Comparison of ENCODE assay signal across 8 cellular contexts in genomic region chr19:3029070-3029923, GRCh38. TPM values are rescaled to one million over a fixed set of nuclear protein-coding genes. Genes with fewer than 3 reads are reported as not detected.
A peak's percentile ranks its signal among the peaks of the same experiment; 100 is the strongest.
DNase-seq lines count a peak whose midpoint lies in the region; ATAC-seq, FAIRE-seq and TF ChIP-seq lines count a peak whose summit lies in the region.

TSS of gene TLE2 (minus strand) at chr19:3029280. CDS start at chr19:3028904, 376 bp downstream.

- in situ Hi-C loops in KBM-7 (cut with MboI; ENCODE audit: low pct_unique_long_range_greater_than_20kb, low sequenced_read_pairs), result no loop called here

- peak within 1 kb of the TSS in 10 of 11 experiments; percentile 33 to 69 (median 60); a peak in 15 of 22 replicates for H3K9ac ChIP-seq in BLaER1 treated with 17β-estradiol and CSF1 and Interleukin-3, amounts not matched to agents 10 nM and 100 nM
- H3K9ac ChIP-seq in mucosa of stomach (ENCODE audit: low read length), result peak within 1 kb of the TSS; percentile 75

- no peak within 1 kb of the TSS for H3K27ac ChIP-seq in BLaER1 treated with 17β-estradiol and CSF1 and Interleukin-3, amounts not matched to agents 10 nM and 100 nM
- peak within 1 kb of the TSS; percentile 37 for H3K27ac ChIP-seq in effector memory CD4-positive, alpha-beta T cell (ENCODE audit: insufficient read depth, low read length, poor library complexity, severe bottlenecking)

- H3K4me1 ChIP-seq in BLaER1 treated with 17β-estradiol and CSF1 and Interleukin-3, amounts not matched to agents 10 nM and 100 nM, result peaks cover 9 to 28% (median 19%) of the 10 kb centered on the region in 10 experiments
- H3K4me1 ChIP-seq in effector memory CD4-positive, alpha-beta T cell (ENCODE audit: control insufficient read depth, insufficient read depth, low read length, poor library complexity, severe bottlenecking), result peaks cover 23% of the 10 kb centered on the region
- H3K4me1 ChIP-seq in mucosa of stomach (ENCODE audit: control insufficient read depth, insufficient read depth, low read length), result peaks cover 26% of the 10 kb centered on the region

- peaks cover 74 to 91% (median 84%) of the 10 kb centered on the region in 11 experiments for H3K27me3 ChIP-seq in BLaER1 treated with 17β-estradiol and CSF1 and Interleukin-3, amounts not matched to agents 10 nM and 100 nM
- no peaks in the 10 kb centered on the region for H3K27me3 ChIP-seq in MG63
- no peaks in the 10 kb centered on the region for H3K27me3 ChIP-seq in effector memory CD4-positive, alpha-beta T cell (replicated peaks; ENCODE audit: control insufficient read depth, insufficient read depth, low read length, poor library complexity, severe bottlenecking)
- peaks cover 2% of the 10 kb centered on the region for H3K27me3 ChIP-seq in mucosa of stomach (ENCODE audit: control insufficient read depth, insufficient read depth, low read length)

- TF ChIP-seq CTCF in D721Med (IDR thresholded peaks at IDR 0.05; ENCODE audit: insufficient read depth, missing control alignments), result no peak

- DNase-seq in MG63, result no peak
- DNase-seq in effector memory CD4-positive, alpha-beta T cell, result no peak
- DNase-seq in KBM-7, result no peak
- DNase-seq in D721Med (ENCODE audit: insufficient read length, low spot score), result no peak

- FAIRE-seq in D721Med (lab: Jason Lieb, UNC), result no peak

- peaks cover 0 to 7% (median 0%) of the 10 kb centered on the region in 11 experiments; a peak in 4 of 22 replicates for H3K9me3 ChIP-seq in BLaER1 treated with 17β-estradiol and CSF1 and Interleukin-3, amounts not matched to agents 10 nM and 100 nM (replicated peaks in 1 of 11)
- H3K9me3 ChIP-seq in MG63, result no peaks in the 10 kb centered on the region
- H3K9me3 ChIP-seq in effector memory CD4-positive, alpha-beta T cell (ENCODE audit: control insufficient read depth, low read length), result no peaks in the 10 kb centered on the region
- H3K9me3 ChIP-seq in mucosa of stomach (ENCODE audit: control insufficient read depth, low read length), result no peaks in the 10 kb centered on the region

- peaks cover 0 to 17% (median 0%) of the 10 kb centered on the region in 11 experiments; a peak in 3 of 22 replicates for H4K20me1 ChIP-seq in BLaER1 treated with 17β-estradiol and CSF1 and Interleukin-3, amounts not matched to agents 10 nM and 100 nM

- no peaks in the 10 kb centered on the region for H3K36me3 ChIP-seq in BLaER1 treated with 17β-estradiol and CSF1 and Interleukin-3, amounts not matched to agents 10 nM and 100 nM
- no peaks in the 10 kb centered on the region for H3K36me3 ChIP-seq in MG63
- no peaks in the 10 kb centered on the region for H3K36me3 ChIP-seq in effector memory CD4-positive, alpha-beta T cell (ENCODE audit: control insufficient read depth, insufficient read depth, low read length)
- no peaks in the 10 kb centered on the region for H3K36me3 ChIP-seq in mucosa of stomach (ENCODE audit: control insufficient read depth, insufficient read depth, low read length)

- H3K4me3 ChIP-seq in BLaER1 treated with 17β-estradiol and CSF1 and Interleukin-3, amounts not matched to agents 10 nM and 100 nM, result peak within 1 kb of the TSS; percentile 48 to 70 (median 59)
- H3K4me3 ChIP-seq in MG63 (peak within 1 kb of the TSS; percentile 29), mucosa of stomach (ENCODE audit: low read length) (no peak within 1 kb of the TSS)
- peak within 1 kb of the TSS; percentile 83 for H3K4me3 ChIP-seq in effector memory CD4-positive, alpha-beta T cell (ENCODE audit: insufficient read depth, low read depth, low read length, poor library complexity, severe bottlenecking)

- ATAC-seq in HG02798 (IDR thresholded peaks at IDR 0.05; ENCODE audit: poor library complexity, unreplicated experiment) (no peak), GM19463 (IDR thresholded peaks at IDR 0.05; ENCODE audit: unreplicated experiment) (no peak)

- H3K4me2 ChIP-seq in BLaER1 treated with 17β-estradiol and CSF1 and Interleukin-3, amounts not matched to agents 10 nM and 100 nM, result peak within 1 kb of the TSS; percentile 80 to 90 (median 83)

RNA-seq across cellular contexts. Expression of gene TLE2, which starts in this region (rescaled TPM):
- 1.5 and 4.1 TPM in 2 replicates for total RNA-seq in MG63 (2014; rRNA removed; shearing (Covaris generic); ENCODE audit: low replicate concordance)
